11 cellular contexts compared by ENCODE assay signal in genomic region chr11:17435046-17435445, GRCh38. TPM values are rescaled to one million over a fixed set of nuclear protein-coding genes. Genes with fewer than 3 reads are reported as not detected.
DNase-seq lines count a peak whose midpoint lies in the region; TF ChIP-seq lines count a peak whose summit lies in the region.
"Not testable (repeated sequence)": the region's sequence is repeated elsewhere in the genome, so short reads cannot be mapped to it uniquely, and the experiment has no call there.
"Had no signal": no experiment of that assay in that cellular context is flagged by ENCODE, and none has a peak within 500 bp of the region (broad histone marks: within the 10 kb centered on the region; RNA-seq: fewer than 3 reads in every experiment).

No MANE protein-coding gene starts in this region.

- POLR2A ChIA-PET in HEK293 (lab: Yijun Ruan, JAX): not testable (repeated sequence)

- not testable (repeated sequence) for H3K4me3 Mint-ChIP-seq in endodermal cell
- peak overlapping the region; percentile 18 for H3K4me3 Mint-ChIP-seq in nephron progenitor cell

- CTCF ChIA-PET in HEK293 (lab: Yijun Ruan, JAX): interaction anchor here (0.5 to 1.6 kb wide), 5 partner anchors 13 to 251 kb away, joined by 3 to 8 read pairs (median 4); partner anchors contain the start of gene KCNJ11

- not testable (repeated sequence) for H3K27ac Mint-ChIP-seq in endodermal cell, nephron progenitor cell

- not testable (repeated sequence) for H3K4me3 ChIP-seq in BLaER1; HEK293 (ENCODE audit: low read depth, low read length); WERI-Rb-1 (ENCODE audit: low read depth, low read length)
- peak overlapping the region; percentile 56 for H3K4me3 ChIP-seq in endodermal cell (ENCODE audit: low read length)

- H3K4me1 Mint-ChIP-seq in endodermal cell: peaks cover 40% of the 10 kb centered on the region
- peaks cover 79% of the 10 kb centered on the region for H3K4me1 Mint-ChIP-seq in nephron progenitor cell

- peak; percentile 22 for DNase-seq in NCI-H146 treated with DMSO at 0.1 percent for 48 hours (lab: John Stamatoyannopoulos, UW; ENCODE audit: unreplicated experiment)
- DNase-seq in NCI-H82 treated with DMSO at 0.1 percent for 48 hours (lab: John Stamatoyannopoulos, UW; ENCODE audit: unreplicated experiment): peak; percentile 51
- DNase-seq in WERI-Rb-1: peak; percentile 71
- DNase-seq in endodermal cell: peak; percentile 80
- not testable (repeated sequence) for DNase-seq in nephron progenitor cell

- not testable (repeated sequence) for H3K27me3 ChIP-seq in BLaER1; WERI-Rb-1 (ENCODE audit: insufficient read depth, low read depth, severe bottlenecking)
- H3K27me3 ChIP-seq in endodermal cell (ENCODE audit: control insufficient read depth, insufficient read depth, low read length, poor library complexity, severe bottlenecking): peaks cover 15% of the 10 kb centered on the region

- H3K36me3 Mint-ChIP-seq in endodermal cell (ENCODE audit: low read depth); nephron progenitor cell (ENCODE audit: low read depth): not testable (repeated sequence)

- H3K9me3 Mint-ChIP-seq in endodermal cell, nephron progenitor cell: not testable (repeated sequence)

- TF ChIP-seq CTCF in HEK293 (tag by site-specific recombination; IDR thresholded peaks at IDR 0.05); WERI-Rb-1 (IDR thresholded peaks at IDR 0.05; ENCODE audit: low read depth, low read length); endodermal cell (conservative IDR thresholded peaks at IDR 0.05); nephron progenitor cell (IDR thresholded peaks at IDR 0.05): not testable (repeated sequence)

- peaks cover 66% of the 10 kb centered on the region for H3K27me3 Mint-ChIP-seq in endodermal cell (ENCODE audit: insufficient read depth)
- not testable (repeated sequence) for H3K27me3 Mint-ChIP-seq in nephron progenitor cell (ENCODE audit: low read depth, poor library complexity)

- H3K9me3 ChIP-seq in BLaER1; HEK293 (ENCODE audit: control insufficient read depth, insufficient read depth, low read depth, low read length); WERI-Rb-1 (ENCODE audit: severe bottlenecking); endodermal cell (ENCODE audit: control insufficient read depth, low read length): not testable (repeated sequence)

- WGBS in endodermal cell (ENCODE audit: insufficient coverage in 1 of 2, insufficient read length in 1 of 2), 2 experiments: 26% methylated on average over 2 of the region's 2 CpGs; no CpG with 5 or more reads in 1 of the 2 experiments

- H3K4me1 ChIP-seq in BLaER1 (peaks cover 100% of the 10 kb centered on the region), endodermal cell (ENCODE audit: control insufficient read depth, insufficient read depth, low read length) (peaks cover 28% of the 10 kb centered on the region)
- not testable (repeated sequence) for H3K4me1 ChIP-seq in HEK293 (ENCODE audit: control insufficient read depth, insufficient read depth, low read length)

- H3K27ac ChIP-seq in BLaER1: peak overlapping the region; percentile 43; the same call in 1 of the 2 replicates
- not testable (repeated sequence) for H3K27ac ChIP-seq in HEK293 (ENCODE audit: extremely low read depth, low read depth, low read length); endodermal cell (ENCODE audit: low read depth, low read length)
- H3K27ac ChIP-seq in WERI-Rb-1: peak overlapping the region; percentile 94
- peak overlapping the region; percentile 17 for H3K27ac ChIP-seq in temporal lobe (ENCODE audit: low read depth, low read length)

- H3K9ac ChIP-seq in BLaER1: 0 out of 2 replicates have a peak overlapping the region, but pooled peaks have one; percentile 28
- not testable (repeated sequence) for H3K9ac ChIP-seq in endodermal cell (ENCODE audit: extremely low read depth, low read length, poor library complexity, severe bottlenecking)

- peak overlapping the region; percentile 89 for H3K4me2 ChIP-seq in BLaER1

- not testable (repeated sequence) for H4K20me1 ChIP-seq in BLaER1

- H3K36me3 ChIP-seq in BLaER1; HEK293 (ENCODE audit: control insufficient read depth in 2 of 2, insufficient read depth in 1 of 2, low read length in 2 of 2); WERI-Rb-1; endodermal cell (ENCODE audit: control insufficient read depth, insufficient read depth, low read length): not testable (repeated sequence)

TF ChIP-seq in HEK293, 187 proteins besides CTCF, POLR2A, EP300 and RAD21:
- peak; percentile 91 for TF ChIP-seq EGR2 (tag by site-specific recombination; IDR thresholded peaks at IDR 0.05; ENCODE audit: low read depth)
- peak; percentile 83 for TF ChIP-seq ZFHX2 (tag by site-specific recombination; conservative IDR thresholded peaks at IDR 0.05)

RNA-seq across cellular contexts. Expression of gene ABCC8, which starts 41.6 kb away (rescaled TPM):
- total RNA-seq in endodermal cell (under 1 TPM in 1 of 2 donors, not detected in 1; 0.55 TPM), temporal lobe (11.3 TPM)
- 4.5 TPM for polyA plus RNA-seq in endodermal cell (2013, experiment 1 of 2)
- polyA plus RNA-seq in endodermal cell (2013, experiment 2 of 2): 3.9 TPM
- total RNA-seq: Daoy, NCI-H460, PC-9 had no signal

RNA-seq across cellular contexts. Expression of gene KCNJ11, which starts 46.6 kb away (rescaled TPM):
- 1 to 10 TPM; 2.2 to 5.3 TPM for total RNA-seq in endodermal cell
- polyA plus RNA-seq in endodermal cell (2013, experiment 1 of 2): 3.6 TPM
- 3.0 TPM for polyA plus RNA-seq in endodermal cell (2013, experiment 2 of 2)
- total RNA-seq in temporal lobe: 5.7 TPM
- total RNA-seq: Daoy had no signal
